27 cellular contexts compared by ENCODE assay signal in the genomic region with DNA sequence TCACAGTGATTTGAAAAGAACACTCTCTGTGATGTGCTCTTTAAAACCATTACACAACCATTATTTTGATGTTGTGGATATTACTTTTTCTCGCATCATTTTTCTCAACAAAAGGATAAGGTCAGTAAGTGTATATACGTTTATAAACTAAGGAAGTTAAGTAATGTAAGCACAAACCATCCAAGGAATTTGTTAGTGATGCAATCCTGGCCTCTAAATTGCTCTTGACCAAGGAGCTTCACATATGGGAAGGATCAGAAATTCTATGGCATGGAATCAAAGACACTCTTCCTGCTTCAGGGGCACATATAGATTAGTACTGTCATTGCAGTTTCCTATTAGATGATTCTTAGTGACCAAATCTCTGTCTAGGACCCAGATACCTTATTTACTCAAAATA. TPM values are rescaled to one million over a fixed set of nuclear protein-coding genes. Genes with fewer than 3 reads are reported as not detected.
A peak's percentile ranks its signal among the peaks of the same experiment; 100 is the strongest.
DNase-seq lines count a peak whose midpoint lies in the region; ATAC-seq and TF ChIP-seq lines count a peak whose summit lies in the region.
"Had no signal": no experiment of that assay in that cellular context is flagged by ENCODE, and none has a peak within 500 bp of the region (broad histone marks: within the 10 kb centered on the region; RNA-seq: fewer than 3 reads in every experiment).

No MANE protein-coding gene starts in this region.

- no peak overlapping the region for H3K56ac ChIP-seq in IMR-90 (ENCODE audit: extremely low read depth, insufficient read depth, low read length)

- H3K4me3 ChIP-seq in IMR-90 (ENCODE audit: insufficient read depth, low read depth, low read length) (no peak overlapping the region), choroid plexus epithelial cell (ENCODE audit: low read depth, low read length) (no peak overlapping the region)
- H3K4me3 ChIP-seq: BLaER1 treated with 17β-estradiol and CSF1 and Interleukin-3, amounts not matched to agents 10 nM and 100 nM; cardiac muscle cell; GM12878; ovary; tibial artery had no signal

- no peak for TF ChIP-seq RAD21 in IMR-90 (IDR thresholded peaks at IDR 0.05; ENCODE audit: low read length)

- no peak overlapping the region for H2AFZ ChIP-seq in IMR-90 (replicated peaks; ENCODE audit: low read length, poor library complexity)

- no peak overlapping the region for H2BK15ac ChIP-seq in IMR-90 (ENCODE audit: low read depth, low read length)

- intact Hi-C loops in CD4-positive, alpha-beta T cell (cut with DNase I, micrococcal nuclease) = loop anchor here (5.0 to 10.0 kb wide), 3 partner anchors 117 to 326 kb away; a partner anchor contains a TSS
- intact Hi-C loops in IMR-90 (cut with micrococcal nuclease) = no loop called here

- peaks cover 19% of the 10 kb centered on the region for H3K36me3 Mint-ChIP-seq in CD4-positive, alpha-beta T cell (ENCODE audit: low read depth)

- WGBS in IMR-90 (ENCODE audit: extremely low coverage in 2 of 2, insufficient read length in 1 of 2), 2 experiments = no CpG with 5 or more reads among the region's 2 CpGs

- POLR2A ChIA-PET in CD4-positive, alpha-beta T cell (lab: Charles Lee) = no interaction called here
- POLR2A ChIA-PET in IMR-90 (lab: Charles Lee; ENCODE audit: unreplicated experiment) = no interaction called here

- H3K4me1 ChIP-seq in IMR-90 (ENCODE audit: control insufficient read depth, insufficient read depth, low read length) = peaks cover 4% of the 10 kb centered on the region

- H3K79me1 ChIP-seq in IMR-90 (ENCODE audit: low read depth in 1 of 2, low read length in 2 of 2) = peaks cover 6 to 10% of the 10 kb centered on the region in 2 experiments; a peak in 2 of 4 replicates

- H3K18ac ChIP-seq in IMR-90 (ENCODE audit: low read depth, low read length) = no peak overlapping the region

- peak overlapping the region; percentile 37 for H2BK5ac ChIP-seq in IMR-90 (ENCODE audit: low read depth, low read length, poor library complexity, severe bottlenecking)

- in situ Hi-C loops in IMR-90 (cut with MboI; ENCODE audit: low sequenced_read_pairs) = no loop called here

- CTCF ChIA-PET in CD4-positive, alpha-beta T cell (lab: Charles Lee) = no interaction called here
- CTCF ChIA-PET in IMR-90 (lab: Yijun Ruan, JAX) = no interaction called here

- no peaks in the 10 kb centered on the region for H3K9me1 ChIP-seq in IMR-90 (ENCODE audit: insufficient read depth, low read length)

- peak overlapping the region; percentile 1 for H3K27ac Mint-ChIP-seq in CD4-positive, alpha-beta T cell
- H3K27ac Mint-ChIP-seq: activated B cell treated with CpG ODN at 0.5 μM for 24 hours; activated naive CD4-positive, alpha-beta T cell treated with anti-CD3 and anti-CD28 coated beads, Interleukin-2, amount 10 ng/mL, durations not matched to agents 7 days and 5 days; HFFc6; nephron; stimulated activated naive CD8-positive, alpha-beta T cell treated with anti-CD3 and anti-CD28 coated beads, Interleukin-15, amount 100 ng/mL, for 72 hours had no signal

- H2AK5ac ChIP-seq in IMR-90 (ENCODE audit: low read depth, low read length) = no peak overlapping the region

- peaks cover 4% of the 10 kb centered on the region; the same call in 1 of the 2 replicates for H4K20me1 ChIP-seq in IMR-90 (ENCODE audit: insufficient read depth, low read length)

- peaks cover 18% of the 10 kb centered on the region for H3K4me1 Mint-ChIP-seq in CD4-positive, alpha-beta T cell (ENCODE audit: low read depth)

- no peak for ATAC-seq in CD4-positive, alpha-beta T cell (ENCODE audit: poor library complexity)
- ATAC-seq in IMR-90 (ENCODE audit: low read depth) (0 out of 2 replicates have a peak, but pooled peaks have one; percentile 0), GM19328 (IDR thresholded peaks at IDR 0.05; ENCODE audit: unreplicated experiment) (no peak)
- ATAC-seq: esophagus mucosa; GM12878; stimulated activated naive CD8-positive, alpha-beta T cell treated with anti-CD3 and anti-CD28 coated beads, Interleukin-15, amount 100 ng/mL, for 72 hours had no signal

- no peaks in the 10 kb centered on the region for H3K36me3 ChIP-seq in IMR-90 (ENCODE audit: control insufficient read depth, insufficient read depth, low read length)
- H3K36me3 ChIP-seq: BLaER1 treated with 17β-estradiol and CSF1 and Interleukin-3, amounts not matched to agents 10 nM and 100 nM; cardiac muscle cell; ovary; tibial artery had no signal

- H2AK9ac ChIP-seq in IMR-90 (replicated peaks; ENCODE audit: low read depth, low read length, poor library complexity) = no peak overlapping the region

- no peak overlapping the region for H2BK20ac ChIP-seq in IMR-90 (ENCODE audit: low read depth, low read length)

- no peak for TF ChIP-seq POLR2A in IMR-90 (IDR thresholded peaks at IDR 0.05; ENCODE audit: low read depth, low read length)

- TF ChIP-seq CTCF in CD4-positive, alpha-beta T cell (IDR thresholded peaks at IDR 0.05) = no peak
- TF ChIP-seq CTCF in IMR-90 (conservative IDR thresholded peaks at IDR 0.05; ENCODE audit: low read depth, low read length) (no peak), choroid plexus epithelial cell (conservative IDR thresholded peaks at IDR 0.05; ENCODE audit: low read depth, low read length) (no peak)

- H3K23ac ChIP-seq in IMR-90 (ENCODE audit: low read depth, low read length) = no peak overlapping the region

- no peaks in the 10 kb centered on the region for H3K9me3 Mint-ChIP-seq in CD4-positive, alpha-beta T cell
- H3K9me3 Mint-ChIP-seq: activated B cell treated with CpG ODN at 0.5 μM for 24 hours; activated naive CD4-positive, alpha-beta T cell treated with anti-CD3 and anti-CD28 coated beads, Interleukin-2, amount 10 ng/mL, durations not matched to agents 7 days and 5 days; HFFc6; nephron; stimulated activated naive CD8-positive, alpha-beta T cell treated with anti-CD3 and anti-CD28 coated beads, Interleukin-15, amount 100 ng/mL, for 72 hours had no signal

- peaks cover 4% of the 10 kb centered on the region for H3K27me3 Mint-ChIP-seq in CD4-positive, alpha-beta T cell
- H3K27me3 Mint-ChIP-seq: activated B cell treated with CpG ODN at 0.5 μM for 24 hours had no signal

- H4K8ac ChIP-seq in IMR-90 (ENCODE audit: low read depth in 2 of 2, low read length in 2 of 2) = no peak overlapping the region

- peak overlapping the region; percentile 18 for H3K4me3 Mint-ChIP-seq in CD4-positive, alpha-beta T cell
- H3K4me3 Mint-ChIP-seq: activated B cell treated with CpG ODN at 0.5 μM for 24 hours; activated naive CD4-positive, alpha-beta T cell treated with anti-CD3 and anti-CD28 coated beads, Interleukin-2, amount 10 ng/mL, durations not matched to agents 7 days and 5 days; HFFc6; stimulated activated naive CD8-positive, alpha-beta T cell treated with anti-CD3 and anti-CD28 coated beads, Interleukin-15, amount 100 ng/mL, for 72 hours had no signal

- no peak overlapping the region for H4K5ac ChIP-seq in IMR-90 (ENCODE audit: low read depth, low read length)

- H3K9ac ChIP-seq in IMR-90 (ENCODE audit: low read depth, low read length) = no peak overlapping the region
- H3K9ac ChIP-seq: BLaER1 treated with 17β-estradiol and CSF1 and Interleukin-3, amounts not matched to agents 10 nM and 100 nM had no signal

- H3K9me3 ChIP-seq in CD4-positive, alpha-beta T cell (ENCODE audit: control insufficient read depth, low read length) = no peaks in the 10 kb centered on the region
- H3K9me3 ChIP-seq in IMR-90 (ENCODE audit: control insufficient read depth, insufficient read depth, low read length) = no peaks in the 10 kb centered on the region
- H3K9me3 ChIP-seq: ovary, tibial artery had no signal

- peak overlapping the region; percentile 6; the same call in 1 of the 2 replicates for H3K4ac ChIP-seq in IMR-90 (ENCODE audit: low read depth, low read length)

- H3K27ac ChIP-seq in CD4-positive, alpha-beta T cell (ENCODE audit: low read depth, low read length) = no peak overlapping the region
- H3K27ac ChIP-seq in IMR-90 (ENCODE audit: insufficient read depth, low read length) = no peak overlapping the region
- H3K27ac ChIP-seq: BLaER1 treated with 17β-estradiol and CSF1 and Interleukin-3, amounts not matched to agents 10 nM and 100 nM; cardiac muscle cell; ovary; tibial artery had no signal

- no peak for DNase-seq in CD4-positive, alpha-beta T cell
- DNase-seq in IMR-90 (peak; percentile 90), choroid plexus epithelial cell (ENCODE audit: low read depth) (peak; percentile 77), iris pigment epithelial cell (ENCODE audit: low read depth) (peak; percentile 85), NCI-H82 treated with DMSO at 0.1 percent for 48 hours (lab: John Stamatoyannopoulos, UW; ENCODE audit: unreplicated experiment) (no peak), HuH-7.5 (ENCODE audit: low spot score) (no peak)
- DNase-seq: activated B cell treated with CpG ODN at 0.5 μM for 24 hours; activated naive CD4-positive, alpha-beta T cell treated with anti-CD3 and anti-CD28 coated beads, Interleukin-2, amount 10 ng/mL, durations not matched to agents 7 days and 5 days; DND-41; HFFc6; NCI-H1092 treated with DMSO at 0.1 percent for 48 hours; NCI-H187; NCI-H2171 treated with DMSO at 0.1 percent for 48 hours; NCI-H69; ovary; small intestine; stimulated activated CD8-positive, alpha-beta memory T cell treated with anti-CD3 and anti-CD28 coated beads, Interleukin-4, amount 100 ng/mL, for 48 hours; stimulated activated naive CD8-positive, alpha-beta T cell treated with anti-CD3 and anti-CD28 coated beads, Interleukin-15, amount 100 ng/mL, for 72 hours; SW 1271; T1000; tibial artery had no signal

- BruUV-seq in IMR-90 (replicated peaks; lab: Mats Ljungman, UMichigan) = no TSS peak

- no peak overlapping the region for H2BK120ac ChIP-seq in IMR-90 (ENCODE audit: low read depth, low read length)

- H3K4me2 ChIP-seq in IMR-90 (ENCODE audit: low read depth, low read length) = peak overlapping the region; percentile 31; the same call in 1 of the 2 replicates
- H3K4me2 ChIP-seq: BLaER1 treated with 17β-estradiol and CSF1 and Interleukin-3, amounts not matched to agents 10 nM and 100 nM had no signal

- 0 out of 2 replicates have a peak overlapping the region, but pooled peaks have one; percentile 3 for H3K14ac ChIP-seq in IMR-90 (replicated peaks; ENCODE audit: low read depth, low read length)

- no peak overlapping the region for H4K91ac ChIP-seq in IMR-90 (ENCODE audit: insufficient read depth, low read depth, low read length)

- dilution Hi-C loops in IMR-90 (cut with HindIII; ENCODE audit: low sequenced_read_pairs, unreplicated experiment) = no loop called here

- no peaks in the 10 kb centered on the region for H3K27me3 ChIP-seq in CD4-positive, alpha-beta T cell (ENCODE audit: control insufficient read depth, insufficient read depth, low read length)
- H3K27me3 ChIP-seq in IMR-90 (ENCODE audit: control insufficient read depth, insufficient read depth, low read length) = no peaks in the 10 kb centered on the region
- H3K27me3 ChIP-seq: BLaER1 treated with 17β-estradiol and CSF1 and Interleukin-3, amounts not matched to agents 10 nM and 100 nM; cardiac muscle cell; ovary; tibial artery had no signal

TF ChIP-seq in IMR-90, 13 proteins besides CTCF, POLR2A, EP300 and RAD21:
- TF ChIP-seq MAZ (IDR thresholded peaks at IDR 0.05; ENCODE audit: borderline replicate concordance, low read depth, low read length) = no peak
- peak; percentile 96 for TF ChIP-seq CEBPB (IDR thresholded peaks at IDR 0.05; ENCODE audit: low read depth, low read length)

RNA-seq across cellular contexts. Expression of a gene that starts 3.6 kb away (rescaled TPM):
- total RNA-seq in CD4-positive, alpha-beta T cell = 10 to 100 TPM; 44.3 to 46.2 TPM
- 8.4 and 15.3 TPM in 2 replicates for total RNA-seq in IMR-90 (2012; rRNA removed)
- polyA plus RNA-seq in IMR-90 (2012; rRNA removed) = 10.3 and 12.6 TPM in 2 replicates
- 4.8 and 4.9 TPM in 2 replicates for polyA plus RNA-seq in IMR-90 (2012; cell fraction: cytosol; rRNA removed)
- polyA plus RNA-seq in IMR-90 (2012; cell fraction: nucleus; rRNA removed; ENCODE audit: low replicate concordance) = 3.6 and 11.5 TPM in 2 replicates

Comparison
In these comparisons a context has a peak if more than half of its experiments do, and no peak if none do; other contexts are left out.
1. DNase-seq: peak in IMR-90 (single experiment), choroid plexus epithelial cell (single experiment) and iris pigment epithelial cell (single experiment); none in CD4-positive, alpha-beta T cell (0 of 10), NCI-H82 treated with DMSO at 0.1 percent for 48 hours (single experiment) and HuH-7.5 (single experiment).